10 cellular contexts compared by ENCODE assay signal in the genomic region with DNA sequence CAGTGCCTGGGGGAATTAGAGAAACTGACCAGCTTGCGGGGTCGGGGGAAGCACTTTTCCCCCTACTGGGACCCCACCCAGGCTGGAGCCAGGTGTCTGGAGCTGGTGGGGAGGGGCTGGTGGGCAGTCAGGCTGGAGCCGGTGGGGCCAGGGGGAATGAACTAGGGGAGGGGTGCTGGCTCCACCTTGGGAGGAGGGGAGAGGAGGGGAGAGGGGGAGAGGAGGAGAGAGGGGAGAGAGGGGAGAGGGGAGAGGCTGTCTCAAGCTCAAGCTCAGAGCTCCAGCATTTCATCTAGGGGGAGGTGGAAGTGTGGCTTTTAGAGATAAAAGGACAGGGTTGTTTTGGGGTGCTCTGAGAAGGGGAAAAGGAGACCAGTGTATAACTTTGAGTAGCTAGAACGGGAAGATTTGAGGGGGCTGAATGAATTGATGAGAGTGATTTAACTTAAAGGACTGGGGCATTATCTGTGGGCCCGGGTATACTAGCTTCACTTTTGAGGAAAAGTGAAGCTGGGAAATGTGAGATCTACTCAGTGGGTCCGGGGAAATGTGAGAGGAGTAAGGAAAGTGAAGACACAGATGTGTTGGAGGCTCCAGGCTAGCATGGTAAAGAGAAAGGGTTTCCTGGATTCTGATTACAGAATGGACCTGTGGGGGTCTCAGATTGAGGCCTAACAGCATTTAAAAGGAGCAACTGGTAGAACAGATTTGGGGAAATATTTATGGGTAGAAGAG. TPM values are rescaled to one million over a fixed set of nuclear protein-coding genes. Genes with fewer than 3 reads are reported as not detected.
DNase-seq lines count a peak whose midpoint lies in the region; ATAC-seq and TF ChIP-seq lines count a peak whose summit lies in the region.
"Had no signal": no experiment of that assay in that cellular context is flagged by ENCODE, and none has a peak within 500 bp of the region (broad histone marks: within the 10 kb centered on the region; RNA-seq: fewer than 3 reads in every experiment).

No MANE protein-coding gene starts in this region.

- no peak overlapping the region for H2BK120ac ChIP-seq in H9 (ENCODE audit: low read depth, low read length, poor library complexity, severe bottlenecking)

- no peaks in the 10 kb centered on the region for H3K9me3 ChIP-seq in H9 (ENCODE audit: control insufficient read depth, low read depth, low read length)
- H3K9me3 ChIP-seq in iPS-15b (ENCODE audit: control insufficient read depth, insufficient read depth, low read length), result no peaks in the 10 kb centered on the region
- H3K9me3 ChIP-seq in A673 (ENCODE audit: low read depth, low read length, poor library complexity, severe bottlenecking), result no peaks in the 10 kb centered on the region

- no peak overlapping the region for H2BK20ac ChIP-seq in H9 (ENCODE audit: low read depth, low read length, poor library complexity, severe bottlenecking)

- H3K27me3 Mint-ChIP-seq in H9 (ENCODE audit: low read depth), result peaks cover 66% of the 10 kb centered on the region
- peaks cover 21% of the 10 kb centered on the region for H3K27me3 Mint-ChIP-seq in activated CD8-positive, alpha-beta T cell treated with anti-CD3 and anti-CD28 coated beads for 36 hours

- H4K5ac ChIP-seq in H9 (ENCODE audit: insufficient read length, low read depth, low read length), result no peak overlapping the region

- H3K14ac ChIP-seq in H9 (ENCODE audit: insufficient read depth, low read length), result no peak overlapping the region

- no peak overlapping the region for H3K56ac ChIP-seq in H9 (ENCODE audit: insufficient read length, low read depth, low read length)

- H3K9ac ChIP-seq in H9 (ENCODE audit: extremely low read depth, insufficient read length, low read length) (no peak overlapping the region), iPS-15b (ENCODE audit: low read depth, low read length) (no peak overlapping the region), rectal smooth muscle tissue (ENCODE audit: low read length) (peak overlapping the region; percentile 10)

- H2BK12ac ChIP-seq in H9 (ENCODE audit: insufficient read length, low read depth, low read length), result no peak overlapping the region

- peaks cover 24% of the 10 kb centered on the region; the same call in 1 of the 2 replicates for H3K27me3 ChIP-seq in H9 (ENCODE audit: insufficient read depth, low read length)
- H3K27me3 ChIP-seq in iPS-15b (ENCODE audit: control insufficient read depth, insufficient read depth, low read length), result peaks cover 51% of the 10 kb centered on the region
- peaks cover 6% of the 10 kb centered on the region for H3K27me3 ChIP-seq in rectal smooth muscle tissue (ENCODE audit: control insufficient read depth, insufficient read depth, low read length)
- H3K27me3 ChIP-seq in A673 (replicated peaks; ENCODE audit: insufficient read depth, low read depth, low read length, poor library complexity), result no peaks in the 10 kb centered on the region

- H3K4me3 Mint-ChIP-seq in H9, result peak overlapping the region; percentile 37 to 82; a peak in 4 of 5 replicates
- no peak overlapping the region for H3K4me3 Mint-ChIP-seq in activated CD8-positive, alpha-beta T cell treated with anti-CD3 and anti-CD28 coated beads for 36 hours

- peak overlapping the region in 1 of 3 experiments; percentile 25; a peak in 2 of 7 replicates for H3K27ac Mint-ChIP-seq in H9
- peak overlapping the region; percentile 21 for H3K27ac Mint-ChIP-seq in activated CD8-positive, alpha-beta T cell treated with anti-CD3 and anti-CD28 coated beads for 36 hours

- no peaks in the 10 kb centered on the region for H3K79me2 ChIP-seq in H9 (ENCODE audit: insufficient read depth, low read length)

- CTCF ChIA-PET in activated CD8-positive, alpha-beta T cell treated with anti-CD3 and anti-CD28 coated beads for 36 hours (lab: Charles Lee), result interaction anchor here (0.6 to 5.1 kb wide), 9 partner anchors 9 to 86 kb away, joined by 3 to 31 read pairs (median 3); a partner anchor contains a TSS
- CTCF ChIA-PET in A673 (lab: Charles Lee), result interaction anchor here (0.7 kb wide), 1 partner anchor 42 kb away, joined by 3 read pairs; a partner anchor contains a TSS

- H3K79me1 ChIP-seq in H9 (ENCODE audit: insufficient read depth, low read depth, low read length, poor library complexity, severe bottlenecking), result no peaks in the 10 kb centered on the region

- peak overlapping the region; percentile 87 for H3K4me3 ChIP-seq in iPS-15b (ENCODE audit: low read depth, low read length)
- peak overlapping the region; percentile 70 for H3K4me3 ChIP-seq in rectal smooth muscle tissue (ENCODE audit: low read length)
- no peak overlapping the region for H3K4me3 ChIP-seq in A673 (ENCODE audit: low read depth, low read length, poor library complexity, severe bottlenecking)

- BruUV-seq in A673 (replicated peaks; lab: Mats Ljungman, UMichigan), result no TSS peak

- no peak overlapping the region for H2AFZ ChIP-seq in H9 (ENCODE audit: low read length)

- WGBS in H9 (ENCODE audit: extremely low coverage, insufficient read length, low lambda C conversion rate), result no CpG with 5 or more reads among the region's 6 CpGs

- no peaks in the 10 kb centered on the region; the same call in 1 of the 2 replicates for H3K4me1 ChIP-seq in H9 (ENCODE audit: insufficient read depth, low read length)
- H3K4me1 ChIP-seq in iPS-15b (ENCODE audit: control insufficient read depth, insufficient read depth, low read length), result peaks cover 24% of the 10 kb centered on the region
- H3K4me1 ChIP-seq in rectal smooth muscle tissue (ENCODE audit: control insufficient read depth, insufficient read depth, low read length), result peaks cover 22% of the 10 kb centered on the region
- H3K4me1 ChIP-seq in A673 (ENCODE audit: insufficient read depth, low read length, poor library complexity, severe bottlenecking), result peaks cover 43% of the 10 kb centered on the region

- peaks cover 2% of the 10 kb centered on the region for H4K20me1 ChIP-seq in H9 (ENCODE audit: control insufficient read depth, insufficient read depth, insufficient read length)

- H3K23ac ChIP-seq in H9 (ENCODE audit: insufficient read length, low read depth, low read length), result no peak overlapping the region

- H3K18ac ChIP-seq in H9 (ENCODE audit: insufficient read length, low read depth, low read length), result no peak overlapping the region

- intact Hi-C loops in activated CD8-positive, alpha-beta T cell treated with anti-CD3 and anti-CD28 coated beads for 36 hours (cut with micrococcal nuclease), result no loop called here
- intact Hi-C loops in A673 (cut with micrococcal nuclease; ENCODE audit: unreplicated experiment), result no loop called here

- POLR2A ChIA-PET in activated CD8-positive, alpha-beta T cell treated with anti-CD3 and anti-CD28 coated beads for 36 hours (lab: Charles Lee), result interaction anchor here (0.9 to 1.1 kb wide), 2 partner anchors 57 to 62 kb away, joined by 3 to 4 read pairs; no protein-coding TSS in a partner anchor
- POLR2A ChIA-PET in A673 (lab: Charles Lee; ENCODE audit: low non-redundant PET), result no interaction called here

- TF ChIP-seq CTCF in H9 (conservative IDR thresholded peaks at IDR 0.05) (no peak), A673 (conservative IDR thresholded peaks at IDR 0.05; ENCODE audit: low read depth, low read length) (no peak)
- TF ChIP-seq CTCF in activated CD8-positive, alpha-beta T cell treated with anti-CD3 and anti-CD28 coated beads for 36 hours (IDR thresholded peaks at IDR 0.05), result no peak

- peaks cover 2 to 12% (median 6%) of the 10 kb centered on the region in 3 experiments; a peak in 6 of 7 replicates for H3K36me3 Mint-ChIP-seq in H9 (ENCODE audit: insufficient read depth in 1 of 3, low read depth in 3 of 3)
- no peaks in the 10 kb centered on the region for H3K36me3 Mint-ChIP-seq in activated CD8-positive, alpha-beta T cell treated with anti-CD3 and anti-CD28 coated beads for 36 hours (ENCODE audit: low read depth)

- H3K36me3 ChIP-seq in iPS-15b (ENCODE audit: control insufficient read depth, insufficient read depth, low read length) (no peaks in the 10 kb centered on the region), rectal smooth muscle tissue (ENCODE audit: control insufficient read depth, insufficient read depth, low read length) (peaks cover 20% of the 10 kb centered on the region), A673 (ENCODE audit: insufficient read depth, low read length, poor library complexity, severe bottlenecking) (no peaks in the 10 kb centered on the region)

- H2AK5ac ChIP-seq in H9 (ENCODE audit: insufficient read length, low read length), result no peak overlapping the region

- no peak overlapping the region for H3T11ph ChIP-seq in H9 (ENCODE audit: low read length)

- peak overlapping the region; percentile 41 for H3K4me2 ChIP-seq in H9 (ENCODE audit: insufficient read depth, insufficient read length, low read length)

- no peak for ATAC-seq in activated CD8-positive, alpha-beta T cell treated with anti-CD3 and anti-CD28 coated beads for 36 hours
- no peak for ATAC-seq in GM19324 (IDR thresholded peaks at IDR 0.05; ENCODE audit: low FRiP score, unreplicated experiment)

- H3K23me2 ChIP-seq in H9 (ENCODE audit: insufficient read length, low read depth, low read length, poor library complexity, severe bottlenecking), result peaks cover 32% of the 10 kb centered on the region

- DNase-seq in H9, result no peak
- no peak for DNase-seq in activated CD8-positive, alpha-beta T cell treated with anti-CD3 and anti-CD28 coated beads for 36 hours
- no peak for DNase-seq in A673 (ENCODE audit: low spot score)
- DNase-seq in germinal center (ENCODE audit: low spot score), result no peak
- no peak for DNase-seq in HuH-7 (ENCODE audit: low spot score)
- DNase-seq: stimulated activated CD4-positive, alpha-beta T cell treated with anti-CD3 and anti-CD28 coated beads, Interleukin-1b, Interleukin-23, amount 100 ng/mL, for 48 hours had no signal

- H3K4ac ChIP-seq in H9 (ENCODE audit: low read depth, low read length), result no peak overlapping the region

- H3K27ac ChIP-seq in H9 (ENCODE audit: insufficient read length, low read depth, low read length) (no peak overlapping the region), rectal smooth muscle tissue (ENCODE audit: low read depth, low read length) (peak overlapping the region; percentile 70), A673 (ENCODE audit: low read depth, low read length, poor library complexity, severe bottlenecking) (no peak overlapping the region)

- no peak overlapping the region for H2BK5ac ChIP-seq in H9 (ENCODE audit: insufficient read length, low read length)

- no peak overlapping the region for H4K8ac ChIP-seq in H9 (replicated peaks; ENCODE audit: insufficient read length, low read depth, low read length)

- no peak overlapping the region for H4K91ac ChIP-seq in H9 (ENCODE audit: insufficient read length, low read depth, low read length)

- H3K4me1 Mint-ChIP-seq in H9, result peaks cover 52 to 57% of the 10 kb centered on the region in 2 experiments
- H3K4me1 Mint-ChIP-seq in activated CD8-positive, alpha-beta T cell treated with anti-CD3 and anti-CD28 coated beads for 36 hours (ENCODE audit: low read depth), result peaks cover 41% of the 10 kb centered on the region

- no peak overlapping the region for H2BK15ac ChIP-seq in H9 (ENCODE audit: low read depth, low read length)

- H3K9me3 Mint-ChIP-seq in H9, result no peaks in the 10 kb centered on the region; a peak in 1 of 5 replicates
- no peaks in the 10 kb centered on the region for H3K9me3 Mint-ChIP-seq in activated CD8-positive, alpha-beta T cell treated with anti-CD3 and anti-CD28 coated beads for 36 hours

RNA-seq across cellular contexts. Expression of a gene that starts 2.8 kb away (rescaled TPM):
- total RNA-seq in H9 (2021) (1.4 and 1.9 TPM in 2 replicates), A673 (2021) (0.90 and 1.0 TPM in 2 replicates)
- total RNA-seq in activated CD8-positive, alpha-beta T cell treated with anti-CD3 and anti-CD28 coated beads for 36 hours, result under 1 TPM; 0.59 to 0.60 TPM
- total RNA-seq: T-helper 1 cell treated with Interleukin-12 subunit alpha and Interleukin-12 subunit beta and Interleukin-4 antibody, amounts not matched to agents 30 ng/mL and 1 ng/mL, for 36 hours had no signal

RNA-seq across cellular contexts. Expression of a gene that starts 5.2 kb away (rescaled TPM):
- 24.9 and 26.0 TPM in 2 replicates for total RNA-seq in H9 (2021)
- 10 to 100 TPM; 59.7 to 64.0 TPM for total RNA-seq in activated CD8-positive, alpha-beta T cell treated with anti-CD3 and anti-CD28 coated beads for 36 hours
- total RNA-seq in A673 (2021), result 30.3 and 33.8 TPM in 2 replicates

RNA-seq across cellular contexts. Expression of a gene that starts 9.9 kb away (rescaled TPM):
- total RNA-seq in H9 (2021), result 47.4 and 48.5 TPM in 2 replicates
- total RNA-seq in activated CD8-positive, alpha-beta T cell treated with anti-CD3 and anti-CD28 coated beads for 36 hours, result 10 to 100 TPM; 37.1 to 38.1 TPM
- total RNA-seq in A673 (2021), result 34.0 and 37.4 TPM in 2 replicates

RNA-seq across cellular contexts. Expression of a gene that starts 42.7 kb away (rescaled TPM):
- total RNA-seq in H9 (2021) (149 and 152 TPM in 2 replicates), A673 (2021) (162 and 179 TPM in 2 replicates)
- 100 to 1,000 TPM; 124 to 125 TPM for total RNA-seq in activated CD8-positive, alpha-beta T cell treated with anti-CD3 and anti-CD28 coated beads for 36 hours

RNA-seq across cellular contexts. Expression of a gene that starts 43.2 kb away (rescaled TPM):
- total RNA-seq in H9 (2021) (16.5 and 18.4 TPM in 2 replicates), A673 (2021) (5.1 and 6.2 TPM in 2 replicates)
- 1 to 10 TPM; 5.8 to 6.1 TPM for total RNA-seq in activated CD8-positive, alpha-beta T cell treated with anti-CD3 and anti-CD28 coated beads for 36 hours
